Comparison of ENCODE assay signal across 1 cellular context in genomic region chr4:32841217-32841616, GRCh38.
A peak's percentile ranks its signal among the peaks of the same experiment; 100 is the strongest.
TF ChIP-seq lines count a peak whose summit lies in the region.

No MANE protein-coding gene starts in this region.

TF ChIP-seq in HepG2, 621 proteins besides CTCF, POLR2A, EP300 and RAD21 (continued from another document):
- TF ChIP-seq AHDC1 (CRISPR knock-in tag; IDR thresholded peaks at IDR 0.05; ENCODE audit: borderline replicate concordance) (0 out of 2 replicates have a peak, but pooled peaks have one; percentile 48), TMF1 (CRISPR knock-in tag; IDR thresholded peaks at IDR 0.05; ENCODE audit: low read depth) (no peak), ZNF749 (CRISPR knock-in tag; IDR thresholded peaks at IDR 0.05; ENCODE audit: borderline replicate concordance) (no peak), CAMTA2 (CRISPR knock-in tag; IDR thresholded peaks at IDR 0.05; ENCODE audit: borderline replicate concordance) (no peak), MEIS1 (CRISPR knock-in tag; IDR thresholded peaks at IDR 0.05; ENCODE audit: borderline replicate concordance) (no peak), ZSCAN12 (CRISPR knock-in tag; IDR thresholded peaks at IDR 0.05) (no peak), MLX (CRISPR knock-in tag; IDR thresholded peaks at IDR 0.05) (no peak), TP53 (CRISPR knock-in tag; conservative IDR thresholded peaks at IDR 0.05) (no peak), SCMH1 (CRISPR knock-in tag; IDR thresholded peaks at IDR 0.05; ENCODE audit: borderline replicate concordance) (no peak), ZSCAN21 (CRISPR knock-in tag; IDR thresholded peaks at IDR 0.05; ENCODE audit: borderline replicate concordance) (no peak), MYC (CRISPR knock-in tag; IDR thresholded peaks at IDR 0.05; ENCODE audit: borderline replicate concordance) (no peak), PAXIP1 (CRISPR knock-in tag; conservative IDR thresholded peaks at IDR 0.05) (peak; percentile 55), ELF3 (CRISPR knock-in tag; IDR thresholded peaks at IDR 0.05) (no peak), SKIL (CRISPR knock-in tag; IDR thresholded peaks at IDR 0.05; ENCODE audit: borderline replicate concordance) (no peak), NCOR1 (IDR thresholded peaks at IDR 0.05; ENCODE audit: borderline replicate concordance, low read length) (peak; percentile 71; the same call in 1 of the 2 replicates), ZFP37 (CRISPR knock-in tag; IDR thresholded peaks at IDR 0.05; ENCODE audit: borderline replicate concordance) (no peak), E2F5 (CRISPR knock-in tag; conservative IDR thresholded peaks at IDR 0.05) (no peak), ZNF121 (CRISPR knock-in tag; IDR thresholded peaks at IDR 0.05) (no peak), ISX (CRISPR knock-in tag; conservative IDR thresholded peaks at IDR 0.05) (no peak), ARID5B (CRISPR knock-in tag; IDR thresholded peaks at IDR 0.05) (peak; percentile 15; the same call in 1 of the 2 replicates), ARID3A (IDR thresholded peaks at IDR 0.05; ENCODE audit: low read depth, low read length) (peak; percentile 56; the same call in 1 of the 2 replicates), NCOA5 (CRISPR knock-in tag; IDR thresholded peaks at IDR 0.05) (no peak), RFXANK (CRISPR knock-in tag; IDR thresholded peaks at IDR 0.05) (no peak), ZNF879 (CRISPR knock-in tag; IDR thresholded peaks at IDR 0.05) (no peak), FOXP1 (IDR thresholded peaks at IDR 0.05) (no peak), FOXP1 (CRISPR knock-in tag; IDR thresholded peaks at IDR 0.05) (peak; percentile 24; the same call in 1 of the 2 replicates), TCF7 (IDR thresholded peaks at IDR 0.05; ENCODE audit: low read depth) (0 out of 2 replicates have a peak, but pooled peaks have one; percentile 20), HNF4A (CRISPR knock-in tag; IDR thresholded peaks at IDR 0.05) (peak; percentile 39; the same call in 1 of the 2 replicates)
